ENCODE assay signal across 8 cellular contexts in the genomic region with DNA sequence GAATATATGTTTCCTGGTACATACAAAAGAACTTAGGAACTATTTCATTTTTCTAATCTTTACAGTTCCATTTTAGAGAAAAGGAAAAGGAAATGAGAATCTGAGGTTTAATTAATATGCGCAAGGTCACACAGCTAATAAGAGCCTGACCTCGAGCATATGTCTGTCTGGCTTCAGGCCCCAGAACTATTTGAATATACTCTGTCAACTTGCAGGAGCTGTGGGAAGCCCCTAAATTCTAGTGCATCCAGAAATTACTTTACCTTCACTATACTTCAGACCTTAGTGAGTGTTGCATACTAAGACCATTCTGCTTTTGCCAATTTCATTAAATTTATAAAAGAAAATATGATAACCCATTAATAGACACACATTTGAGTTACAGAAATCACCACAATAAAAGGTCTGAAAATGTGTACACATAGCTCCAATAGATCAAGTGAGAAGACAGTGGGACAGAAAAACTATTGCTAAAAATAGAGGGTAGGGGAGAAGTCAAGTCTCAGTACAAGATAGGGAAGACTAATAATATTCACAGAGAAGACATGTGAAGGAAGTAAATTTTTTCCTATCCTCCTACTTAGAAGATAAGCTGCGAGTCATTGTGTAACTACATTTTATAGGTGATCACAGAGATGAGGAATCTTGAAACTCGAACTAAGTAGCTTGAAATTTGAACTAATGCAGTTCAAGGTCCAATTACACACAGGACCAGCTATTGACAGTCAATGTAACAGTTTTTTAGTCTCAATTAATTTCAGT. TPM values are rescaled to one million over a fixed set of nuclear protein-coding genes. Genes with fewer than 3 reads are reported as not detected.
DNase-seq lines count a peak whose midpoint lies in the region; ATAC-seq and TF ChIP-seq lines count a peak whose summit lies in the region.

No MANE protein-coding gene starts in this region.

- TF ChIP-seq CTCF in CD14-positive monocyte (IDR thresholded peaks at IDR 0.05) (no peak), heart left ventricle (IDR thresholded peaks at IDR 0.05) (no peak)

- no peaks in the 10 kb centered on the region for H3K27me3 Mint-ChIP-seq in CD14-positive monocyte (ENCODE audit: low read depth in 3 of 3)

- no peaks in the 10 kb centered on the region for H3K36me3 Mint-ChIP-seq in CD14-positive monocyte

- no peak for TF ChIP-seq POLR2A in heart left ventricle (IDR thresholded peaks at IDR 0.05)

- DNase-seq in COLO829 (ENCODE audit: low spot score) (peak; percentile 28), amniotic epithelial cell (ENCODE audit: low read depth) (peak; percentile 92), NCI-H82 treated with DMSO at 0.1 percent for 48 hours (lab: John Stamatoyannopoulos, UW; ENCODE audit: unreplicated experiment) (no peak), CD14-positive monocyte (ENCODE audit: low spot score) (no peak), heart left ventricle (no peak), GOT3 (lab: John Stamatoyannopoulos, UW) (no peak)

- 46 to 52% (median 50%) methylated on average over 4 of the region's 4 CpGs for WGBS in heart left ventricle, 4 donors

- H3K27ac Mint-ChIP-seq in CD14-positive monocyte: no peak overlapping the region

- H3K4me3 ChIP-seq in heart left ventricle: no peak overlapping the region

- intact Hi-C loops in CD14-positive monocyte (cut with micrococcal nuclease) (no loop called here), heart left ventricle (cut with DNase I) (loop anchor here in 1 of 10 donors (10.0 kb wide), 1 partner anchor 155 kb away; no protein-coding TSS in a partner anchor)

- ATAC-seq in GM19438 (IDR thresholded peaks at IDR 0.05; ENCODE audit: low read depth, unreplicated experiment) (peak; percentile 82), HG03378 (IDR thresholded peaks at IDR 0.05; ENCODE audit: unreplicated experiment) (peak; percentile 82), heart left ventricle (no peak)

- peaks cover 8% of the 10 kb centered on the region for H3K4me1 Mint-ChIP-seq in CD14-positive monocyte

- no peak overlapping the region for H3K4me3 Mint-ChIP-seq in CD14-positive monocyte

- H3K27ac ChIP-seq in heart left ventricle: no peak overlapping the region

- peaks cover 0 to 8% (median 0%) of the 10 kb centered on the region in 12 donors for H3K4me1 ChIP-seq in heart left ventricle

- H3K27me3 ChIP-seq in heart left ventricle: no peaks in the 10 kb centered on the region

- peaks cover 0 to 5% (median 0%) of the 10 kb centered on the region in 7 donors for H3K9me3 Mint-ChIP-seq in CD14-positive monocyte

- H3K9me3 ChIP-seq in heart left ventricle: no peaks in the 10 kb centered on the region

- no peaks in the 10 kb centered on the region for H3K36me3 ChIP-seq in heart left ventricle

RNA-seq across cellular contexts. Expression of a gene that starts 3.8 kb away (rescaled TPM):
- polyA plus RNA-seq in CD14-positive monocyte (not detected), heart left ventricle (not detected)
- under 1 TPM in 3 of 9 donors, not detected in 6; 0.17 to 0.45 (median 0.19) TPM for total RNA-seq in heart left ventricle

Comparison
In these comparisons a context has a peak if more than half of its experiments do, and no peak if none do; other contexts are left out.
1. DNase-seq: peak in COLO829 (single experiment) and amniotic epithelial cell (single experiment); none in NCI-H82 treated with DMSO at 0.1 percent for 48 hours (single experiment), CD14-positive monocyte (single experiment), heart left ventricle (0 of 5) and GOT3 (single experiment).
2. ATAC-seq: peak in GM19438 (single experiment) and HG03378 (single experiment); none in heart left ventricle (0 of 4).